9 cellular contexts compared by ENCODE assay signal in genomic region chr3:129855454-129856419, GRCh38. TPM values are rescaled to one million over a fixed set of nuclear protein-coding genes. Genes with fewer than 3 reads are reported as not detected.
DNase-seq lines count a peak whose midpoint lies in the region; ATAC-seq and TF ChIP-seq lines count a peak whose summit lies in the region.
"Had no signal": no experiment of that assay in that cellular context is flagged by ENCODE, and none has a peak within 500 bp of the region (broad histone marks: within the 10 kb centered on the region; RNA-seq: fewer than 3 reads in every experiment).

No MANE protein-coding gene starts in this region.

- POLR2A ChIA-PET in MCF 10A (lab: Yijun Ruan, JAX) = interaction anchor here (0.6 to 2.1 kb wide), 12 partner anchors 11 to 1160 kb away, joined by 3 to 12 read pairs (median 3); partner anchors contain the start of gene TMCC1

- H3K4me3 ChIP-seq in breast epithelium (no peak overlapping the region), astrocyte of the spinal cord (ENCODE audit: low read depth, low read length) (no peak overlapping the region), aorta (ENCODE audit: low read length in 2 of 2) (no peak overlapping the region)

- ATAC-seq in left lobe of liver (peak; percentile 47), aorta (ENCODE audit: low FRiP score) (peak; percentile 62), GM21737 (IDR thresholded peaks at IDR 0.05; ENCODE audit: unreplicated experiment) (no peak)

- no TSS peak for BruUV-seq in MCF 10A (replicated peaks; lab: Mats Ljungman, UMichigan)

- no peaks in the 10 kb centered on the region for H3K36me3 ChIP-seq in breast epithelium
- H3K36me3 ChIP-seq in aorta (ENCODE audit: control insufficient read depth in 1 of 2, insufficient read depth in 2 of 2, low read length in 1 of 2) = no peaks in the 10 kb centered on the region

- no peak for TF ChIP-seq POLR2A in breast epithelium (IDR thresholded peaks at IDR 0.05)

- H3K9me3 ChIP-seq in breast epithelium = no peaks in the 10 kb centered on the region
- H3K9me3 ChIP-seq in aorta (ENCODE audit: control insufficient read depth, low read length) = no peaks in the 10 kb centered on the region

- H3K4me1 ChIP-seq in breast epithelium = no peaks in the 10 kb centered on the region
- H3K4me1 ChIP-seq in aorta (ENCODE audit: control insufficient read depth in 1 of 2, insufficient read depth in 2 of 2, low read length in 2 of 2) = peaks cover 2 to 7% of the 10 kb centered on the region in 2 donors

- H3K27ac Mint-ChIP-seq in MCF 10A (ENCODE audit: low read depth, unreplicated experiment) = peak overlapping the region; percentile 75

- H3K27me3 Mint-ChIP-seq in MCF 10A (ENCODE audit: insufficient read depth, unreplicated experiment) = no peaks in the 10 kb centered on the region

- DNase-seq in MCF 10A (ENCODE audit: unreplicated experiment) = peak; percentile 69
- DNase-seq in breast epithelium (ENCODE audit: low spot score in 2 of 2) = no peak
- peak; percentile 74 for DNase-seq in astrocyte of the spinal cord (ENCODE audit: low read depth, low spot score)
- DNase-seq in left lobe of liver (ENCODE audit: low spot score) = no peak
- DNase-seq in aorta = no peak
- DNase-seq in NAMALWA (ENCODE audit: low spot score) = no peak
- DNase-seq in islet precursor cell = no peak

- CTCF ChIA-PET in MCF 10A (lab: Yijun Ruan, JAX) = interaction anchor here (0.6 to 1.6 kb wide), 7 partner anchors 14 to 229 kb away, joined by 3 to 5 read pairs (median 3); partner anchors contain the start of gene TMCC1

- H3K27ac ChIP-seq in breast epithelium (peak overlapping the region in 1 of 2 donors; percentile 52), aorta (ENCODE audit: low read depth in 1 of 2, low read length in 2 of 2) (no peak overlapping the region)

- intact Hi-C loops in MCF 10A (cut with micrococcal nuclease) (no loop called here), breast epithelium (cut with DNase I; ENCODE audit: low total_unique reads) (no loop called here), aorta (cut with DNase I) (no loop called here)

- in situ Hi-C loops in astrocyte of the spinal cord (cut with HindIII; ENCODE audit: low sequenced_read_pairs) = no loop called here

- TF ChIP-seq CTCF in MCF 10A (IDR thresholded peaks at IDR 0.05; ENCODE audit: unreplicated experiment) (no peak), breast epithelium (IDR thresholded peaks at IDR 0.05) (no peak), astrocyte of the spinal cord (IDR thresholded peaks at IDR 0.05; ENCODE audit: low read depth, low read length) (no peak)

- H3K9me3 Mint-ChIP-seq in MCF 10A (ENCODE audit: unreplicated experiment) = no peaks in the 10 kb centered on the region
- H3K9me3 Mint-ChIP-seq: neural crest cell had no signal

- no peaks in the 10 kb centered on the region for H3K27me3 ChIP-seq in breast epithelium
- no peaks in the 10 kb centered on the region for H3K27me3 ChIP-seq in aorta (ENCODE audit: control insufficient read depth in 1 of 2, insufficient read depth in 2 of 2, low read length in 1 of 2)

- H3K36me3 Mint-ChIP-seq in MCF 10A (ENCODE audit: insufficient read depth, unreplicated experiment) = peaks cover 25% of the 10 kb centered on the region

- peak overlapping the region; percentile 25 for H3K4me3 Mint-ChIP-seq in MCF 10A (ENCODE audit: unreplicated experiment)
- H3K4me3 Mint-ChIP-seq: neural crest cell had no signal

- 34 to 38% methylated on average over 6 of the region's 6 CpGs for WGBS in aorta, 2 donors

- H3K4me1 Mint-ChIP-seq in MCF 10A (ENCODE audit: insufficient read depth, unreplicated experiment) = no peaks in the 10 kb centered on the region

RNA-seq across cellular contexts. Expression of gene TMCC1, which starts 37.8 kb away (rescaled TPM):
- total RNA-seq in MCF 10A (2022) = 22.5 and 31.2 TPM in 2 replicates
- total RNA-seq in breast epithelium = 10 to 100 TPM; 29.4 to 48.1 (median 29.8) TPM
- total RNA-seq in left lobe of liver = 33.9 TPM
- total RNA-seq in aorta = 10 to 100 TPM; 37.3 to 44.2 TPM
- 10 to 100 TPM in 1 of 2 donors, 1 to 10 TPM in 1; 4.6 to 10.8 TPM for polyA plus RNA-seq in aorta

Comparison
In these comparisons a context has a peak if more than half of its experiments do, and no peak if none do; other contexts are left out.
1. DNase-seq: peak in MCF 10A (single experiment) and astrocyte of the spinal cord (single experiment); none in breast epithelium (0 of 2), left lobe of liver (single experiment), aorta (0 of 2), NAMALWA (single experiment) and islet precursor cell (single experiment).